Comparison of ENCODE assay signal across 1 cellular context in genomic region chr16:25568991-25569390, GRCh38.
TF ChIP-seq lines count a peak whose summit lies in the region.

No MANE protein-coding gene starts in this region.

TF ChIP-seq in WTC11, 78 proteins besides CTCF, POLR2A, EP300 and RAD21 (continued from another document):
- TF ChIP-seq, protein P1, sequence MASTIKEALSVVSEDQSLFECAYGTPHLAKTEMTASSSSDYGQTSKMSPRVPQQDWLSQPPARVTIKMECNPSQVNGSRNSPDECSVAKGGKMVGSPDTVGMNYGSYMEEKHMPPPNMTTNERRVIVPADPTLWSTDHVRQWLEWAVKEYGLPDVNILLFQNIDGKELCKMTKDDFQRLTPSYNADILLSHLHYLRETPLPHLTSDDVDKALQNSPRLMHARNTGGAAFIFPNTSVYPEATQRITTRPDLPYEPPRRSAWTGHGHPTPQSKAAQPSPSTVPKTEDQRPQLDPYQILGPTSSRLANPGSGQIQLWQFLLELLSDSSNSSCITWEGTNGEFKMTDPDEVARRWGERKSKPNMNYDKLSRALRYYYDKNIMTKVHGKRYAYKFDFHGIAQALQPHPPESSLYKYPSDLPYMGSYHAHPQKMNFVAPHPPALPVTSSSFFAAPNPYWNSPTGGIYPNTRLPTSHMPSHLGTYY (CRISPR knock-in tag; IDR thresholded peaks at IDR 0.05) = no peak
